ENCODE assay signal across 8 cellular contexts in genomic region chr11:6926208-6927029, GRCh38. TPM values are rescaled to one million over a fixed set of nuclear protein-coding genes. Genes with fewer than 3 reads are reported as not detected.
DNase-seq lines count a peak whose midpoint lies in the region; ATAC-seq and TF ChIP-seq lines count a peak whose summit lies in the region.

ZNF215 (plus strand) TSS chr11:6926426; CDS start chr11:6932273, 5,847 bp downstream.

- TF ChIP-seq EP300 in suprapubic skin (IDR thresholded peaks at IDR 0.05) = no peak

- H3K27me3 ChIP-seq in fibroblast of lung (ENCODE audit: control insufficient read depth, insufficient read depth, low read length) (no peaks in the 10 kb centered on the region), suprapubic skin (no peaks in the 10 kb centered on the region)

- H3K79me2 ChIP-seq in fibroblast of lung (ENCODE audit: control insufficient read depth, insufficient read depth, low read length) = no peaks in the 10 kb centered on the region

- H3K4me1 ChIP-seq in fibroblast of lung (ENCODE audit: control insufficient read depth, extremely low read depth, insufficient read depth, low read length) = peaks cover 5% of the 10 kb centered on the region
- H3K4me1 ChIP-seq in suprapubic skin = peaks cover 10% of the 10 kb centered on the region

- H3K27me3 Mint-ChIP-seq in activated CD8-positive, alpha-beta T cell treated with anti-CD3 and anti-CD28 coated beads, Interleukin-2, amount 10 ng/mL, durations not matched to agents 7 days and 5 days (ENCODE audit: low read depth) = peaks cover 29% of the 10 kb centered on the region
- H3K27me3 Mint-ChIP-seq in naive B cell = peaks cover 36 to 77% (median 53%) of the 10 kb centered on the region in 3 donors

- H2AFZ ChIP-seq in fibroblast of lung (ENCODE audit: low read length) = peak within 1 kb of the TSS; percentile 100

- H3K4me3 ChIP-seq in fibroblast of lung (replicated peaks in 1 of 4; ENCODE audit: control extremely low read depth in 1 of 4, insufficient read depth in 1 of 4, low read depth in 3 of 4, low read length in 4 of 4) = peak within 1 kb of the TSS; percentile 75 to 97 (median 90)
- peak within 1 kb of the TSS; percentile 58 for H3K4me3 ChIP-seq in suprapubic skin

- TF ChIP-seq CTCF in fibroblast of lung (conservative IDR thresholded peaks at IDR 0.05 in 1 of 2, IDR thresholded peaks at IDR 0.05 in 1 of 2; ENCODE audit: low read depth in 1 of 2, low read length in 2 of 2) (no peak), suprapubic skin (IDR thresholded peaks at IDR 0.05) (no peak)

- no peaks in the 10 kb centered on the region for H3K9me3 Mint-ChIP-seq in activated CD8-positive, alpha-beta T cell treated with anti-CD3 and anti-CD28 coated beads, Interleukin-2, amount 10 ng/mL, durations not matched to agents 7 days and 5 days (ENCODE audit: insufficient read depth)
- H3K9me3 Mint-ChIP-seq in naive B cell = peaks cover 0 to 6% (median 0%) of the 10 kb centered on the region in 7 donors

- H3K9ac ChIP-seq in fibroblast of lung (ENCODE audit: insufficient read depth, low read length) = peak within 1 kb of the TSS; percentile 72

- peak within 1 kb of the TSS; percentile 67 for H3K4me2 ChIP-seq in fibroblast of lung (ENCODE audit: extremely low read depth, insufficient read depth, low read length)

- DNase-seq in stimulated activated naive CD4-positive, alpha-beta T cell (lab: John Stamatoyannopoulos, UW) = peak in 4 of 6 experiments; percentile 19 to 37 (median 25)
- no peak for DNase-seq in stimulated activated naive CD4-positive, alpha-beta T cell treated with Interleukin-2 at 50 U/mL for 16 hours (lab: John Stamatoyannopoulos, UW)
- peak; percentile 55 for DNase-seq in NCI-H146 treated with DMSO at 0.1 percent for 48 hours (lab: John Stamatoyannopoulos, UW; ENCODE audit: unreplicated experiment)
- peak; percentile 61 for DNase-seq in activated CD8-positive, alpha-beta T cell treated with anti-CD3 and anti-CD28 coated beads, Interleukin-2, amount 10 ng/mL, durations not matched to agents 7 days and 5 days
- DNase-seq in fibroblast of lung (ENCODE audit: low read depth in 2 of 2) = peak; percentile 73 to 90
- DNase-seq in naive B cell = no peak
- DNase-seq in suprapubic skin (ENCODE audit: low spot score in 2 of 2) = peak; percentile 78 to 84

- H3K36me3 ChIP-seq in fibroblast of lung (ENCODE audit: control insufficient read depth, insufficient read depth, low read length) (no peaks in the 10 kb centered on the region), suprapubic skin (no peaks in the 10 kb centered on the region)

- H4K20me1 ChIP-seq in fibroblast of lung (ENCODE audit: control insufficient read depth, extremely low read depth, insufficient read depth, low read length) = no peaks in the 10 kb centered on the region

- H3K36me3 Mint-ChIP-seq in activated CD8-positive, alpha-beta T cell treated with anti-CD3 and anti-CD28 coated beads, Interleukin-2, amount 10 ng/mL, durations not matched to agents 7 days and 5 days (ENCODE audit: low read depth) = no peaks in the 10 kb centered on the region
- no peaks in the 10 kb centered on the region for H3K36me3 Mint-ChIP-seq in naive B cell

- peak; percentile 77 for ATAC-seq in HG02798 (IDR thresholded peaks at IDR 0.05; ENCODE audit: poor library complexity, unreplicated experiment)
- peak; percentile 82 for ATAC-seq in activated CD8-positive, alpha-beta T cell treated with anti-CD3 and anti-CD28 coated beads, Interleukin-2, amount 10 ng/mL, durations not matched to agents 7 days and 5 days
- peak; percentile 30 to 44 for ATAC-seq in naive B cell (ENCODE audit: low read depth in 2 of 2)

- no peak for TF ChIP-seq POLR2A in suprapubic skin (IDR thresholded peaks at IDR 0.05)

- POLR2A ChIA-PET in activated CD8-positive, alpha-beta T cell treated with anti-CD3 and anti-CD28 coated beads, Interleukin-2, amount 10 ng/mL, durations not matched to agents 7 days and 5 days (lab: Charles Lee) = interaction anchor here (1.7 kb wide), 1 partner anchor 180 kb away, joined by 5 read pairs; no protein-coding TSS in a partner anchor

- peak within 1 kb of the TSS; percentile 33 for H3K27ac Mint-ChIP-seq in activated CD8-positive, alpha-beta T cell treated with anti-CD3 and anti-CD28 coated beads, Interleukin-2, amount 10 ng/mL, durations not matched to agents 7 days and 5 days
- H3K27ac Mint-ChIP-seq in naive B cell = peak within 1 kb of the TSS in 5 of 6 donors; percentile 22 to 91 (median 44)

- H3K9me3 ChIP-seq in fibroblast of lung (ENCODE audit: control insufficient read depth, insufficient read depth, low read depth, low read length) = no peaks in the 10 kb centered on the region
- no peaks in the 10 kb centered on the region for H3K9me3 ChIP-seq in suprapubic skin

- CTCF ChIA-PET in activated CD8-positive, alpha-beta T cell treated with anti-CD3 and anti-CD28 coated beads, Interleukin-2, amount 10 ng/mL, durations not matched to agents 7 days and 5 days (lab: Charles Lee) = interaction anchor here (0.7 kb wide), 1 partner anchor 8 kb away, joined by 3 read pairs; no protein-coding TSS in a partner anchor

- H3K4me3 Mint-ChIP-seq in activated CD8-positive, alpha-beta T cell treated with anti-CD3 and anti-CD28 coated beads, Interleukin-2, amount 10 ng/mL, durations not matched to agents 7 days and 5 days = peak within 1 kb of the TSS; percentile 82
- H3K4me3 Mint-ChIP-seq in naive B cell = peak within 1 kb of the TSS; percentile 69 to 94 (median 87)

- H3K4me1 Mint-ChIP-seq in activated CD8-positive, alpha-beta T cell treated with anti-CD3 and anti-CD28 coated beads, Interleukin-2, amount 10 ng/mL, durations not matched to agents 7 days and 5 days (ENCODE audit: low read depth) = peaks cover 17% of the 10 kb centered on the region
- H3K4me1 Mint-ChIP-seq in naive B cell = peaks cover 18 to 25% (median 23%) of the 10 kb centered on the region in 3 donors

- H3K27ac ChIP-seq in fibroblast of lung (ENCODE audit: insufficient read depth, low read length) (peak within 1 kb of the TSS; percentile 79), suprapubic skin (no peak within 1 kb of the TSS)

- under 1% methylated on average over 26 of the region's 61 CpGs for WGBS in suprapubic skin

RNA-seq across cellular contexts. Expression of gene ZNF215, which starts in this region (rescaled TPM):
- total RNA-seq in activated CD8-positive, alpha-beta T cell treated with anti-CD3 and anti-CD28 coated beads, Interleukin-2, amount 10 ng/mL, durations not matched to agents 7 days and 5 days = 1 to 10 TPM; 1.3 to 1.6 TPM
- total RNA-seq in fibroblast of lung (3.6 and 4.1 TPM in 2 replicates), suprapubic skin (1 to 10 TPM in 2 of 4 donors, under 1 TPM in 2; 0.36 to 1.6 (median 1.2) TPM)
- polyA plus RNA-seq in fibroblast of lung (2.7 and 3.8 TPM in 2 replicates), naive B cell (ENCODE audit: low read depth in 6 of 6) (under 1 TPM in 3 of 6 donors, not detected in 3; 0.17 to 0.47 (median 0.23) TPM)
- polyA plus RNA-seq in fibroblast of lung (2012) = 1.8 and 2.6 TPM in 2 replicates
- polyA minus RNA-seq in fibroblast of lung (ENCODE audit: low replicate concordance) = 1.0 TPM in 1 of 2 replicates, not detected in the other

Comparison
In these comparisons a context has a peak if more than half of its experiments do, and no peak if none do; other contexts are left out.
1. DNase-seq: peak in stimulated activated naive CD4-positive, alpha-beta T cell (4 of 6), NCI-H146 treated with DMSO at 0.1 percent for 48 hours (single experiment), activated CD8-positive, alpha-beta T cell treated with anti-CD3 and anti-CD28 coated beads, Interleukin-2, amount 10 ng/mL, durations not matched to agents 7 days and 5 days (single experiment), fibroblast of lung (2 of 2) and suprapubic skin (2 of 2); none in stimulated activated naive CD4-positive, alpha-beta T cell treated with Interleukin-2 at 50 U/mL for 16 hours (single experiment) and naive B cell (single experiment).
2. Peak in ATAC-seq in naive B cell; RNA of the gene not detected or under 1 TPM.
3. Peak in every context shown above with its lines, with median percentiles within 50 percentile points of each other: ATAC-seq.